8 cellular contexts compared by ENCODE assay signal in the genomic region with DNA sequence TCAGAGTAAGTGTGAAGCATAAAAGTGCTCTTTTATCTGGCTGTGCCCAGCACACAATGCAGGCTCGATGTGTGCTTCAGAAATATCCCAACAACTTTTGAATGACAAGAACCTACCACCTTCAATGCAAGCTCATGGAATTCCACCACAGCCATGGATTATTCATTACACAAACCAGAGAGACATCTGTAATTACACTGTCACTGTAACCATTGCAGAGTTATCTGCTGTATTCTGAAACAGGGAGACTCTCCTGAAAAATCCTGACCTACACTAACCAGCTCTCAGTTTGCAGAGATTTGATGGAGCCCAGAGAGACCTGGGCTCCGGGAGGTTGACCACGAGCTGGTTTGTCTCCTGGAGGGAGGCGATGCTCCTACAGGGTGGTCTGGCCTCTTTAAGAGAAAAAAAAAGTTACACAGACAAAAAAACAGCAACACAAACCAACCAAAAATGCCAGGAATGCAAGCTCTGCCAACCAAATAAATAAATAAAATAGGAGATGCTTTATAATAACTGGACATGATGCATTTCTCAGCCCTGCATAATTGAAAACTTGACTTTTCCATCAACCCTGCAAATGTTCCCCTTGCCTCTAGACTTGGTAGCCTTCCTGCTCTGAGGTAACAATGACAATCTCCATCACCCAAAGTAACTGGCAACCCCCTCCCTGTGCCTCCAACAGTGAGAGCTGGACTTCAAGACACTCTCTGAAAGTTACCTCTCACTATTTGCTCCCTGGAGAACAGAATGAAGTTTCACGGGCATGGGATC.
DNase-seq lines count a peak whose midpoint lies in the region; ATAC-seq and TF ChIP-seq lines count a peak whose summit lies in the region.

No MANE protein-coding gene starts in this region.

- in situ Hi-C loops in IMR-90 (cut with MboI; ENCODE audit: low sequenced_read_pairs), result loop anchor here (25.0 kb wide), 1 partner anchor 480 kb away; no protein-coding TSS in a partner anchor

- TF ChIP-seq RAD21 in IMR-90 (IDR thresholded peaks at IDR 0.05; ENCODE audit: low read length), result no peak

- TF ChIP-seq POLR2A in IMR-90 (IDR thresholded peaks at IDR 0.05; ENCODE audit: low read depth, low read length), result peak; percentile 63

- peaks cover 0 to 35% of the 10 kb centered on the region in 2 experiments; a peak in 2 of 4 replicates for H3K79me1 ChIP-seq in IMR-90 (ENCODE audit: low read depth in 1 of 2, low read length in 2 of 2)

- H3K9ac ChIP-seq in IMR-90 (ENCODE audit: low read depth, low read length), result peak overlapping the region; percentile 19; the same call in 1 of the 2 replicates

- peaks cover 96% of the 10 kb centered on the region for H3K27me3 Mint-ChIP-seq in brain
- no peaks in the 10 kb centered on the region for H3K27me3 Mint-ChIP-seq in naive B cell

- whole genome bisulfite sequencing in IMR-90 (ENCODE audit: extremely low coverage in 2 of 2, insufficient read length in 1 of 2), 2 experiments, result no CpG with 5 or more reads among the region's 5 CpGs

- H3K27me3 ChIP-seq in IMR-90 (ENCODE audit: control insufficient read depth, insufficient read depth, low read length), result no peaks in the 10 kb centered on the region
- no peaks in the 10 kb centered on the region for H3K27me3 ChIP-seq in SJCRH30

- no TSS peak for BruUV-seq in IMR-90 (replicated peaks; lab: Mats Ljungman, UMichigan)

- peak overlapping the region; percentile 38 for H3K27ac ChIP-seq in IMR-90 (ENCODE audit: insufficient read depth, low read length)
- no peak overlapping the region; the same call in 1 of the 2 replicates for H3K27ac ChIP-seq in SJCRH30

- no peak overlapping the region for H4K5ac ChIP-seq in IMR-90 (ENCODE audit: low read depth, low read length)

- H4K8ac ChIP-seq in IMR-90 (ENCODE audit: low read depth in 2 of 2, low read length in 2 of 2), result peak overlapping the region in 1 of 2 experiments; percentile 59; a peak in 2 of 4 replicates

- peaks cover 22% of the 10 kb centered on the region for H3K4me1 Mint-ChIP-seq in brain
- peaks cover 71 to 79% (median 72%) of the 10 kb centered on the region in 3 donors for H3K4me1 Mint-ChIP-seq in naive B cell

- H3K9me3 Mint-ChIP-seq in brain (no peaks in the 10 kb centered on the region), naive B cell (no peaks in the 10 kb centered on the region)

- H2BK5ac ChIP-seq in IMR-90 (ENCODE audit: low read depth, low read length, poor library complexity, severe bottlenecking), result peak overlapping the region; percentile 58

- H2AFZ ChIP-seq in IMR-90 (replicated peaks; ENCODE audit: low read length, poor library complexity), result no peak overlapping the region

- H2BK20ac ChIP-seq in IMR-90 (ENCODE audit: low read depth, low read length), result peak overlapping the region; percentile 65

- H3K36me3 ChIP-seq in IMR-90 (ENCODE audit: control insufficient read depth, insufficient read depth, low read length), result peaks cover 5% of the 10 kb centered on the region
- H3K36me3 ChIP-seq in SJCRH30, result peaks cover 10% of the 10 kb centered on the region

- H3K4me1 ChIP-seq in IMR-90 (ENCODE audit: control insufficient read depth, insufficient read depth, low read length) (peaks cover 28% of the 10 kb centered on the region), SJCRH30 (peaks cover 26% of the 10 kb centered on the region)

- H2BK15ac ChIP-seq in IMR-90 (ENCODE audit: low read depth, low read length), result peak overlapping the region; percentile 6; the same call in 1 of the 3 replicates

- H4K91ac ChIP-seq in IMR-90 (ENCODE audit: insufficient read depth, low read depth, low read length), result peak overlapping the region; percentile 47; the same call in 1 of the 2 replicates

- H3K18ac ChIP-seq in IMR-90 (ENCODE audit: low read depth, low read length), result peak overlapping the region; percentile 24; the same call in 1 of the 2 replicates

- H3K36me3 Mint-ChIP-seq in brain (no peaks in the 10 kb centered on the region), naive B cell (peaks cover 25 to 37% of the 10 kb centered on the region in 2 donors)

- H3K9me3 ChIP-seq in IMR-90 (ENCODE audit: control insufficient read depth, insufficient read depth, low read length) (no peaks in the 10 kb centered on the region), SJCRH30 (replicated peaks) (no peaks in the 10 kb centered on the region)

- peak overlapping the region; percentile 52 for H3K4ac ChIP-seq in IMR-90 (ENCODE audit: low read depth, low read length)

- peak overlapping the region; percentile 44; the same call in 1 of the 2 replicates for H3K14ac ChIP-seq in IMR-90 (replicated peaks; ENCODE audit: low read depth, low read length)

- peaks cover 75% of the 10 kb centered on the region for H4K20me1 ChIP-seq in IMR-90 (ENCODE audit: insufficient read depth, low read length)

- TF ChIP-seq CTCF in AG09309 (IDR thresholded peaks at IDR 0.05; ENCODE audit: control insufficient read depth, insufficient read depth, low read depth, low read length, missing control alignments), result no peak
- no peak for TF ChIP-seq CTCF in IMR-90 (conservative IDR thresholded peaks at IDR 0.05; ENCODE audit: low read depth, low read length)
- no peak for TF ChIP-seq CTCF in brain (conservative IDR thresholded peaks at IDR 0.05)

- DNase-seq in AG09309 (ENCODE audit: low read depth) (peak; percentile 46), IMR-90 (no peak), naive B cell (no peak), SJCRH30 (no peak), cerebellar cortex (ENCODE audit: low spot score) (no peak), UCSD-AML1 (lab: John Stamatoyannopoulos, UW; ENCODE audit: unreplicated experiment) (no peak)

- CTCF ChIA-PET in IMR-90 (lab: Yijun Ruan, JAX), result interaction anchor here (0.8 to 2.7 kb wide), 9 partner anchors 14 to 231 kb away, joined by 3 to 12 read pairs (median 3); no protein-coding TSS in a partner anchor

- H3K9me1 ChIP-seq in IMR-90 (ENCODE audit: insufficient read depth, low read length), result peaks cover 20% of the 10 kb centered on the region

- POLR2A ChIA-PET in IMR-90 (lab: Charles Lee; ENCODE audit: unreplicated experiment), result interaction anchor here (0.7 to 0.9 kb wide), 2 partner anchors 15 to 101 kb away, joined by 3 to 5 read pairs; no protein-coding TSS in a partner anchor

- H2AK5ac ChIP-seq in IMR-90 (ENCODE audit: low read depth, low read length), result peak overlapping the region; percentile 57; the same call in 1 of the 2 replicates

- H2BK120ac ChIP-seq in IMR-90 (ENCODE audit: low read depth, low read length), result peak overlapping the region; percentile 74

- dilution Hi-C loops in IMR-90 (cut with HindIII; ENCODE audit: low sequenced_read_pairs, unreplicated experiment), result no loop called here

- H3K27ac Mint-ChIP-seq in brain (no peak overlapping the region), naive B cell (peak overlapping the region; percentile 74 to 95 (median 87))

- no peak overlapping the region for H2AK9ac ChIP-seq in IMR-90 (replicated peaks; ENCODE audit: low read depth, low read length, poor library complexity)

- H3K56ac ChIP-seq in IMR-90 (ENCODE audit: extremely low read depth, insufficient read depth, low read length), result peak overlapping the region; percentile 57; the same call in 1 of the 2 replicates

- H3K4me3 ChIP-seq in AG09309 (ENCODE audit: control insufficient read depth, low read depth, low read length) (peak overlapping the region; percentile 21), IMR-90 (ENCODE audit: insufficient read depth, low read depth, low read length) (peak overlapping the region; percentile 16; the same call in 1 of the 2 replicates), SJCRH30 (no peak overlapping the region)

- H3K4me3 Mint-ChIP-seq in brain (peak overlapping the region in 3 of 5 experiments; percentile 26 to 72 (median 63)), naive B cell (peak overlapping the region; percentile 90 to 99 (median 96))

- ATAC-seq in IMR-90 (ENCODE audit: low read depth) (no peak), naive B cell (ENCODE audit: low read depth in 2 of 2) (no peak), HG03378 (IDR thresholded peaks at IDR 0.05; ENCODE audit: unreplicated experiment) (no peak)

- peak overlapping the region; percentile 99 for H3K4me2 ChIP-seq in IMR-90 (ENCODE audit: low read depth, low read length)

- intact Hi-C loops in IMR-90 (cut with micrococcal nuclease), result loop anchor here (1.0 to 5.0 kb wide), 2 partner anchors 110 to 345 kb away; no protein-coding TSS in a partner anchor

- H3K23ac ChIP-seq in IMR-90 (ENCODE audit: low read depth, low read length), result peak overlapping the region; percentile 73

TF ChIP-seq in IMR-90, 13 proteins besides CTCF, POLR2A, EP300 and RAD21:
- TF ChIP-seq RFX5 (IDR thresholded peaks at IDR 0.05; ENCODE audit: low read depth, low read length) (no peak), SMC3 (IDR thresholded peaks at IDR 0.05; ENCODE audit: low read depth, low read length) (0 out of 2 replicates have a peak, but pooled peaks have one; percentile 18), FOS (IDR thresholded peaks at IDR 0.05; ENCODE audit: low read depth, low read length) (no peak), CHD1 (IDR thresholded peaks at IDR 0.05; ENCODE audit: low read depth, low read length) (no peak), RCOR1 (IDR thresholded peaks at IDR 0.05; ENCODE audit: insufficient replicate concordance, low read length) (no peak)
- TF ChIP-seq, protein P1, sequence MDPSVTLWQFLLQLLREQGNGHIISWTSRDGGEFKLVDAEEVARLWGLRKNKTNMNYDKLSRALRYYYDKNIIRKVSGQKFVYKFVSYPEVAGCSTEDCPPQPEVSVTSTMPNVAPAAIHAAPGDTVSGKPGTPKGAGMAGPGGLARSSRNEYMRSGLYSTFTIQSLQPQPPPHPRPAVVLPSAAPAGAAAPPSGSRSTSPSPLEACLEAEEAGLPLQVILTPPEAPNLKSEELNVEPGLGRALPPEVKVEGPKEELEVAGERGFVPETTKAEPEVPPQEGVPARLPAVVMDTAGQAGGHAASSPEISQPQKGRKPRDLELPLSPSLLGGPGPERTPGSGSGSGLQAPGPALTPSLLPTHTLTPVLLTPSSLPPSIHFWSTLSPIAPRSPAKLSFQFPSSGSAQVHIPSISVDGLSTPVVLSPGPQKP (IDR thresholded peaks at IDR 0.05; ENCODE audit: borderline replicate concordance, low read depth, low read length), result no peak
- TF ChIP-seq, protein P2, sequence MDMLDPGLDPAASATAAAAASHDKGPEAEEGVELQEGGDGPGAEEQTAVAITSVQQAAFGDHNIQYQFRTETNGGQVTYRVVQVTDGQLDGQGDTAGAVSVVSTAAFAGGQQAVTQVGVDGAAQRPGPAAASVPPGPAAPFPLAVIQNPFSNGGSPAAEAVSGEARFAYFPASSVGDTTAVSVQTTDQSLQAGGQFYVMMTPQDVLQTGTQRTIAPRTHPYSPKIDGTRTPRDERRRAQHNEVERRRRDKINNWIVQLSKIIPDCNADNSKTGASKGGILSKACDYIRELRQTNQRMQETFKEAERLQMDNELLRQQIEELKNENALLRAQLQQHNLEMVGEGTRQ (IDR thresholded peaks at IDR 0.05; ENCODE audit: low read depth, low read length), result no peak
TF ChIP-seq in IMR-90: peak in this region for 1.

Comparison
In these comparisons a context has a peak if more than half of its experiments do, and no peak if none do; other contexts are left out.
1. H3K27ac Mint-ChIP-seq: peak in naive B cell (6 of 6); none in brain (0 of 5).